8 cellular contexts compared by ENCODE assay signal in the genomic region with DNA sequence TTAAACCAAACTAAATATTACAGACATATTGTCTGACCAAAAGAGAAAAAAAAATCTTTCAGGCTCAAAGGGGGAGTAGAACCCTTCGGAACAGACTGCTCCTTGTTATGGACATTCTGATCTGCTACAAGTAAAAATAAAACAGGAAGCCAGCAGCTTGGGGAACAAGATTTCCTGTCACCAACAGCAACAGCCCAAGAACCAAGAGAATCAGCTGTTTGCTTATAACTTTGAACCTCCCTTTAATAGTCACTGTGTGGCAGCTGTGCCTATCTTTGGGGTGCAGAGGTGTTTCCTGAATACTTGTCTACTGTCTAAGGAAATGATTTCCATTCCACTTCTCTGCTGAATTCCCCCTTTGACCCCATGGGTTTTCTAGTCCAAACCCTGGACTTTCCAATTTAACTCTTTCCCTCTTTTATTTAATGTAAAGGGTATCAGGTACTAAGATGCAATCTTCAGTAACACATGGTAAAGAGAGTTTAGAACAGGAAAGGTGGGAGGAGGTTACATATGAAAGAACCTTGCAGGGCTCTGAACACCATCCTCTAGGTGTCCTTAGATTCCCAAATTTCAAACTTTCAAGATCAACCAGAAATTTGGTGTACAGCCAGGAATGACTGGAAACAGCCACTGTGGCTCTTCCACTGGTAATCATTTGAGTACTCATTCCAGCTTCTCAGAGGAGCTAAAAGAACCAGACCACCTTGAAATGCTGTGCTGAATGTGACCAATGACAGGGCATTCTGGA. TPM values are rescaled to one million over a fixed set of nuclear protein-coding genes. Genes with fewer than 3 reads are reported as not detected.
DNase-seq lines count a peak whose midpoint lies in the region; ATAC-seq and TF ChIP-seq lines count a peak whose summit lies in the region.

No MANE protein-coding gene starts in this region.

- 16 to 25% methylated on average over 1 of the region's 1 CpG for WGBS in testis, 2 donors

- no peak for ATAC-seq in HG03521 (IDR thresholded peaks at IDR 0.05; ENCODE audit: unreplicated experiment)

- H3K27me3 ChIP-seq in testis = no peaks in the 10 kb centered on the region

- no peak overlapping the region for H3K4me3 ChIP-seq in testis

- no peaks in the 10 kb centered on the region for H3K27me3 Mint-ChIP-seq in activated CD4-positive, alpha-beta T cell treated with anti-CD3 and anti-CD28 coated beads, Interleukin-2, amount 10 ng/mL, durations not matched to agents 24 days and 14 days
- H3K27me3 Mint-ChIP-seq in activated naive CD8-positive, alpha-beta T cell treated with anti-CD3 and anti-CD28 coated beads for 36 hours = no peaks in the 10 kb centered on the region
- H3K27me3 Mint-ChIP-seq in immature natural killer cell (ENCODE audit: low read depth in 3 of 3) = no peaks in the 10 kb centered on the region

- H3K9me3 Mint-ChIP-seq in activated CD4-positive, alpha-beta T cell treated with anti-CD3 and anti-CD28 coated beads, Interleukin-2, amount 10 ng/mL, durations not matched to agents 24 days and 14 days = no peaks in the 10 kb centered on the region
- H3K9me3 Mint-ChIP-seq in activated naive CD8-positive, alpha-beta T cell treated with anti-CD3 and anti-CD28 coated beads for 36 hours = no peaks in the 10 kb centered on the region
- no peaks in the 10 kb centered on the region for H3K9me3 Mint-ChIP-seq in immature natural killer cell

- intact Hi-C loops in activated CD4-positive, alpha-beta T cell treated with anti-CD3 and anti-CD28 coated beads, Interleukin-2, amount 10 ng/mL, durations not matched to agents 24 days and 14 days (cut with micrococcal nuclease) = loop anchor here (2.0 kb wide), 2 partner anchors 14 kb away; no protein-coding TSS in a partner anchor
- intact Hi-C loops in testis (cut with DNase I; ENCODE audit: low total_unique reads) = no loop called here

- H3K36me3 Mint-ChIP-seq in activated CD4-positive, alpha-beta T cell treated with anti-CD3 and anti-CD28 coated beads, Interleukin-2, amount 10 ng/mL, durations not matched to agents 24 days and 14 days (ENCODE audit: low read depth) = peaks cover 17% of the 10 kb centered on the region
- peaks cover 29% of the 10 kb centered on the region for H3K36me3 Mint-ChIP-seq in activated naive CD8-positive, alpha-beta T cell treated with anti-CD3 and anti-CD28 coated beads for 36 hours
- H3K36me3 Mint-ChIP-seq in immature natural killer cell = peaks cover under 1 to 3% (median 2%) of the 10 kb centered on the region in 3 donors

- peak overlapping the region; percentile 66 for H3K4me3 Mint-ChIP-seq in activated CD4-positive, alpha-beta T cell treated with anti-CD3 and anti-CD28 coated beads, Interleukin-2, amount 10 ng/mL, durations not matched to agents 24 days and 14 days
- peak overlapping the region; percentile 34 for H3K4me3 Mint-ChIP-seq in activated naive CD8-positive, alpha-beta T cell treated with anti-CD3 and anti-CD28 coated beads for 36 hours
- peak overlapping the region; percentile 60 to 78 (median 69) for H3K4me3 Mint-ChIP-seq in immature natural killer cell

- peak overlapping the region; percentile 80 for H3K27ac Mint-ChIP-seq in activated CD4-positive, alpha-beta T cell treated with anti-CD3 and anti-CD28 coated beads, Interleukin-2, amount 10 ng/mL, durations not matched to agents 24 days and 14 days
- peak overlapping the region; percentile 75 for H3K27ac Mint-ChIP-seq in activated naive CD8-positive, alpha-beta T cell treated with anti-CD3 and anti-CD28 coated beads for 36 hours
- peak overlapping the region; percentile 68 to 92 (median 88) for H3K27ac Mint-ChIP-seq in immature natural killer cell

- no peaks in the 10 kb centered on the region for H3K9me3 ChIP-seq in testis

- TF ChIP-seq POLR2A in testis (IDR thresholded peaks at IDR 0.05) = no peak

- H3K36me3 ChIP-seq in testis (ENCODE audit: low read depth, missing control alignments) = no peaks in the 10 kb centered on the region

- peaks cover 77% of the 10 kb centered on the region for H3K4me1 ChIP-seq in testis

- H3K4me1 Mint-ChIP-seq in activated CD4-positive, alpha-beta T cell treated with anti-CD3 and anti-CD28 coated beads, Interleukin-2, amount 10 ng/mL, durations not matched to agents 24 days and 14 days = peaks cover 55% of the 10 kb centered on the region
- peaks cover 80% of the 10 kb centered on the region for H3K4me1 Mint-ChIP-seq in activated naive CD8-positive, alpha-beta T cell treated with anti-CD3 and anti-CD28 coated beads for 36 hours
- H3K4me1 Mint-ChIP-seq in immature natural killer cell = peaks cover 82 to 83% of the 10 kb centered on the region in 2 donors

- DNase-seq in activated CD4-positive, alpha-beta T cell treated with anti-CD3 and anti-CD28 coated beads, Interleukin-2, amount 10 ng/mL, durations not matched to agents 24 days and 14 days = peak; percentile 80
- no peak for DNase-seq in activated CD4-positive, alpha-beta T cell treated with anti-CD3 and anti-CD28 coated beads, Interleukin-2, amount 50 U/mL, for 4 hours
- DNase-seq in activated naive CD8-positive, alpha-beta T cell treated with anti-CD3 and anti-CD28 coated beads for 36 hours = no peak
- DNase-seq in immature natural killer cell (peak in 2 of 3 donors; percentile 19 to 22), testis (peak; percentile 37), GM10266 (ENCODE audit: extremely low spot score) (no peak), NCI-H524 treated with DMSO at 0.1 percent for 48 hours (lab: John Stamatoyannopoulos, UW) (no peak)

- peak overlapping the region; percentile 52 to 80 for H3K27ac ChIP-seq in testis

- peak in 1 of 3 experiments; percentile 18 for TF ChIP-seq CTCF in testis (IDR thresholded peaks at IDR 0.05)
- TF ChIP-seq CTCF in GM10266 (IDR thresholded peaks at IDR 0.05; ENCODE audit: control insufficient read depth, insufficient read depth, low read depth, missing control alignments) = no peak

RNA-seq across cellular contexts. Expression of a gene that starts 38.7 kb away (rescaled TPM):
- 3.3 TPM in 2 replicates for total RNA-seq in activated CD4-positive, alpha-beta T cell treated with anti-CD3 and anti-CD28 coated beads, Interleukin-2, amount 10 ng/mL, durations not matched to agents 24 days and 14 days
- 1 to 10 TPM; 3.5 to 3.9 TPM for total RNA-seq in activated naive CD8-positive, alpha-beta T cell treated with anti-CD3 and anti-CD28 coated beads for 36 hours
- polyA plus RNA-seq in immature natural killer cell (not detected), testis (ENCODE audit: insufficient read depth, low read depth, low replicate concordance) (0.20 TPM)
- under 1 TPM; 0.12 to 0.47 TPM for total RNA-seq in testis

RNA-seq across cellular contexts. Expression of a gene that starts 47.9 kb away (rescaled TPM):
- total RNA-seq in activated CD4-positive, alpha-beta T cell treated with anti-CD3 and anti-CD28 coated beads, Interleukin-2, amount 10 ng/mL, durations not matched to agents 24 days and 14 days = not detected in 2 replicates
- total RNA-seq in activated naive CD8-positive, alpha-beta T cell treated with anti-CD3 and anti-CD28 coated beads for 36 hours = not detected
- not detected for polyA plus RNA-seq in immature natural killer cell
- 1 to 10 TPM in 1 of 2 donors, under 1 TPM in 1; 0.24 to 1.5 TPM for total RNA-seq in testis
- 0.76 TPM for polyA plus RNA-seq in testis (ENCODE audit: insufficient read depth, low read depth, low replicate concordance)

RNA-seq across cellular contexts. Expression of a gene that starts 56.5 kb away (rescaled TPM):
- total RNA-seq in activated CD4-positive, alpha-beta T cell treated with anti-CD3 and anti-CD28 coated beads, Interleukin-2, amount 10 ng/mL, durations not matched to agents 24 days and 14 days = not detected in 2 replicates
- total RNA-seq in activated naive CD8-positive, alpha-beta T cell treated with anti-CD3 and anti-CD28 coated beads for 36 hours = not detected
- polyA plus RNA-seq in immature natural killer cell = not detected
- total RNA-seq in testis = 1 to 10 TPM; 3.6 to 6.9 TPM
- 0.54 TPM for polyA plus RNA-seq in testis (ENCODE audit: insufficient read depth, low read depth, low replicate concordance)

RNA-seq across cellular contexts. Expression of a gene that starts 58.9 kb away (rescaled TPM):
- total RNA-seq in activated CD4-positive, alpha-beta T cell treated with anti-CD3 and anti-CD28 coated beads, Interleukin-2, amount 10 ng/mL, durations not matched to agents 24 days and 14 days = 109 TPM in 2 replicates
- total RNA-seq in activated naive CD8-positive, alpha-beta T cell treated with anti-CD3 and anti-CD28 coated beads for 36 hours = 100 to 1,000 TPM; 103 TPM
- polyA plus RNA-seq in immature natural killer cell (10 to 100 TPM; 36.6 to 90.0 (median 39.5) TPM), testis (ENCODE audit: insufficient read depth, low read depth, low replicate concordance) (128 TPM)
- 10 to 100 TPM; 57.8 to 58.0 TPM for total RNA-seq in testis

Comparison
In these comparisons a context has a peak if more than half of its experiments do, and no peak if none do; other contexts are left out.
1. DNase-seq: peak in activated CD4-positive, alpha-beta T cell treated with anti-CD3 and anti-CD28 coated beads, Interleukin-2, amount 10 ng/mL, durations not matched to agents 24 days and 14 days (single experiment), immature natural killer cell (2 of 3) and testis (single experiment); none in activated CD4-positive, alpha-beta T cell treated with anti-CD3 and anti-CD28 coated beads, Interleukin-2, amount 50 U/mL, for 4 hours (0 of 2), activated naive CD8-positive, alpha-beta T cell treated with anti-CD3 and anti-CD28 coated beads for 36 hours (single experiment), GM10266 (single experiment) and NCI-H524 treated with DMSO at 0.1 percent for 48 hours (single experiment).
2. Peak in every context shown above with its lines, with median percentiles within 50 percentile points of each other: H3K27ac Mint-ChIP-seq and H3K4me3 Mint-ChIP-seq.